Comparison of ENCODE assay signal across 13 cellular contexts in genomic region chr6:166312832-166313231, GRCh38. TPM values are rescaled to one million over a fixed set of nuclear protein-coding genes. Genes with fewer than 3 reads are reported as not detected.
"Had no signal": no experiment of that assay in that cellular context is flagged by ENCODE, and none has a peak within 500 bp of the region (broad histone marks: within the 10 kb centered on the region; RNA-seq: fewer than 3 reads in every experiment).

No MANE protein-coding gene starts in this region.

- H3K27ac Mint-ChIP-seq: IgD-negative memory B cell, T-cell had no signal

- H3K27me3 ChIP-seq: MG63, SJCRH30 had no signal

- H3K36me3 Mint-ChIP-seq: T-cell had no signal

- H3K4me3 ChIP-seq: MG63, PC-9, Peyer's patch, SJCRH30 had no signal

- H2AFZ ChIP-seq: PC-9 had no signal

- H3K36me3 ChIP-seq: MG63, Peyer's patch, SJCRH30 had no signal

- H3K4me3 Mint-ChIP-seq: IgD-negative memory B cell, T-cell had no signal

- DNase-seq: NCI-H1417 treated with DMSO at 0.1 percent for 48 hours, NCI-H2081, NCI-H2107, NCI-H446 treated with DMSO at 0.1 percent for 48 hours, NCI-H510A treated with DMSO at 0.1 percent for 48 hours, PC-9, SHP77 treated with DMSO at 0.1 percent for 48 hours had no signal

- H3K4me2 ChIP-seq: PC-9 had no signal

- H3K9me3 Mint-ChIP-seq: IgD-negative memory B cell, T-cell had no signal

- H3K27ac ChIP-seq: HL-60, PC-9, Peyer's patch, SJCRH30 had no signal

- H3K9me3 ChIP-seq: MG63, Peyer's patch, SJCRH30 had no signal

RNA-seq across cellular contexts. Expression of gene PRR18, which starts 4.6 kb away (rescaled TPM):
- polyA plus RNA-seq: IgD-negative memory B cell had no signal
